In genomic region chr15:75903331-75904240, GRCh38 we compare ENCODE assay signal across 1 cellular context.
TF ChIP-seq lines count a peak whose summit lies in the region.

Gene FBXO22, plus strand, starts transcription at chr15:75903878. Its CDS starts 86 bp downstream, at chr15:75903964.

TF ChIP-seq in K562, 482 proteins besides CTCF, POLR2A, EP300 and RAD21 (continued from another document and continues in another):
- TF ChIP-seq BRF2 (IDR thresholded peaks at IDR 0.05; ENCODE audit: borderline replicate concordance, insufficient read depth, insufficient read length) (no peak), ZNF140 (CRISPR knock-in tag; IDR thresholded peaks at IDR 0.05) (no peak), USF2 (CRISPR knock-in tag; IDR thresholded peaks at IDR 0.05) (no peak), FOXJ2 (tag; IDR thresholded peaks at IDR 0.05) (no peak), YY1 (IDR thresholded peaks at IDR 0.05; ENCODE audit: borderline replicate concordance in 1 of 3, control insufficient read depth in 1 of 3, extremely low read depth in 1 of 3, insufficient read depth in 3 of 3, insufficient read length in 1 of 3, insufficient replicate concordance in 2 of 3, low read depth in 1 of 3, low read length in 2 of 3) (peak in 2 of 3 experiments; percentile 78 to 85), FOSL1 (tag; conservative IDR thresholded peaks at IDR 0.05) (peak; percentile 31; the same call in 1 of the 2 replicates), ZNF12 (CRISPR knock-in tag; IDR thresholded peaks at IDR 0.05) (no peak), DDX20 (tag; IDR thresholded peaks at IDR 0.05; ENCODE audit: low read depth) (no peak), KDM2B (CRISPR knock-in tag; IDR thresholded peaks at IDR 0.05) (peak; percentile 65; the same call in 1 of the 2 replicates), ATF3 (IDR thresholded peaks at IDR 0.05) (no peak), ATF3 (CRISPR knock-in tag; conservative IDR thresholded peaks at IDR 0.05) (no peak), ZBTB11 (CRISPR knock-in tag; IDR thresholded peaks at IDR 0.05) (peak; percentile 94 to 99 (median 98)), U2AF1 (optimal IDR thresholded peaks at IDR 0.05; ENCODE audit: low read depth, low read length) (no peak), TRIM25 (IDR thresholded peaks at IDR 0.05; ENCODE audit: borderline replicate concordance) (no peak), ZNF507 (tag; conservative IDR thresholded peaks at IDR 0.05) (no peak), HNRNPH1 (optimal IDR thresholded peaks at IDR 0.05; ENCODE audit: low read depth, low read length) (no peak), STAG1 (CRISPR knock-in tag; IDR thresholded peaks at IDR 0.05; ENCODE audit: borderline replicate concordance) (no peak), EWSR1 (IDR thresholded peaks at IDR 0.05; ENCODE audit: borderline replicate concordance, low read depth, partially characterized antibody) (no peak), ZNF280A (IDR thresholded peaks at IDR 0.05; ENCODE audit: low read depth, partially characterized antibody) (no peak), CUX1 (CRISPR knock-in tag; IDR thresholded peaks at IDR 0.05) (no peak), ESRRA (IDR thresholded peaks at IDR 0.05; ENCODE audit: borderline replicate concordance, low read depth) (peak; percentile 45; the same call in 1 of the 2 replicates), CREBBP (IDR thresholded peaks at IDR 0.05; ENCODE audit: low read depth, low read length) (no peak), ZBTB2 (IDR thresholded peaks at IDR 0.05) (no peak), ZNF124 (CRISPR knock-in tag; IDR thresholded peaks at IDR 0.05) (0 out of 2 replicates have a peak, but pooled peaks have one; percentile 52), SAP30 (IDR thresholded peaks at IDR 0.05; ENCODE audit: borderline replicate concordance, insufficient read depth, low read depth, low read length, poor library complexity, severe bottlenecking) (peak; percentile 31), CEBPB (tag; IDR thresholded peaks at IDR 0.05) (peak; percentile 79), PTBP1 (IDR thresholded peaks at IDR 0.05; ENCODE audit: low read depth, low read length) (0 out of 2 replicates have a peak, but pooled peaks have one; percentile 33), ZBTB26 (CRISPR knock-in tag; IDR thresholded peaks at IDR 0.05) (no peak), ZKSCAN8 (CRISPR knock-in tag; IDR thresholded peaks at IDR 0.05) (no peak), SMAD2 (IDR thresholded peaks at IDR 0.05; ENCODE audit: low read depth, low read length) (no peak)
